ENCODE assay signal across 8 cellular contexts in the genomic region with DNA sequence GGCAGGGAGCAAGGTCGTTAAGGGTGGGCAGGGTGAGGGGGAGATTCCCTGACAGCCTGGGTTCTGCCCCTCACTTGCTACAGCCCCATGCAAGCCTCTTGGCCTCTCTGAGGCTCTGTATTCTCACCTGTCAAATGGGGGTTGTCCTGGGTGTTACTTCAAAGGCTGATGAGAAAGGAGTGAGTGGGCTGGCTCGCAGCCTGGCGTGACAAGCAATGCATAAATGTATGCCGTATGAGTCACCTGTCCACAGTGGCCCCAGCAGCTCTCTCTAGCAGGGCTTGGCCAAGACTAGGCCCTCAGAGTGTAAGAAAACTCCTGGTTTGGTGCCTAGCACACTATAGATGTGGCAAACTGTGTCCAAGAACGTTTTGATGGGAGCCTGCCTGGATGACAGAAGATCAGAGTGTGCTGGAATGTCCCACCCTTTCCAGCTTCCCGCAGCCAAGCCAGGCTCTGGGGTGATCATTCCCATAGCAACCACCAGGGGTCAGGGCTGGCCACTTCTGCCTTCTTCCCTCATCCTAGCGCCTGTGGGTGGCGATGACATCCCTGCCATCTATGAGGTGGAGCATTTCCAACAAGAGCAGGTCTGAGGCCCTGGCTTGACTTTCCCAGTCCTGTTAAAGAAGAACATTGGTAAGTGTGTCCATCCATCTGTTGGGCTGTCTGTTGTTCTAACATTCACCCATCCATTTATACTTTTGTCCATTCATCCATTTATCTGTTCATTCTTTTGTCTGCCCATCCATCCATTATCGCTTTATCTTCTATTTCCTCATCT. TPM values are rescaled to one million over a fixed set of nuclear protein-coding genes. Genes with fewer than 3 reads are reported as not detected.
A peak's percentile ranks its signal among the peaks of the same experiment; 100 is the strongest.
DNase-seq lines count a peak whose midpoint lies in the region; ATAC-seq and TF ChIP-seq lines count a peak whose summit lies in the region.

No MANE protein-coding gene starts in this region.

- TF ChIP-seq CTCF in KMS-11 (conservative IDR thresholded peaks at IDR 0.05; ENCODE audit: low read depth, low read length): peak; percentile 89
- peak; percentile 86 for TF ChIP-seq CTCF in RWPE2 (IDR thresholded peaks at IDR 0.05; ENCODE audit: poor library complexity, severe bottlenecking)
- TF ChIP-seq CTCF in parathyroid adenoma (IDR thresholded peaks at IDR 0.05): peak; percentile 91

- H2AFZ ChIP-seq in KMS-11 (ENCODE audit: low read depth): peak overlapping the region; percentile 52; the same call in 1 of the 2 replicates
- H2AFZ ChIP-seq in parathyroid adenoma: no peak overlapping the region

- H3K4me3 ChIP-seq in KMS-11 (IDR thresholded peaks at IDR 0.05; ENCODE audit: insufficient read depth, low read depth, low read length): no peak overlapping the region
- no peak overlapping the region for H3K4me3 ChIP-seq in RWPE2 (ENCODE audit: severe bottlenecking)
- no peak overlapping the region for H3K4me3 ChIP-seq in parathyroid adenoma (ENCODE audit: low read depth, low read length)

- peak overlapping the region; percentile 40 for H3K4me3 Mint-ChIP-seq in activated naive CD4-positive, alpha-beta T cell treated with anti-CD3 and anti-CD28 coated beads for 36 hours

- H3K27ac Mint-ChIP-seq in activated naive CD4-positive, alpha-beta T cell treated with anti-CD3 and anti-CD28 coated beads for 36 hours: peak overlapping the region; percentile 90

- H3K4me1 Mint-ChIP-seq in activated naive CD4-positive, alpha-beta T cell treated with anti-CD3 and anti-CD28 coated beads for 36 hours (ENCODE audit: low read depth): peaks cover 32% of the 10 kb centered on the region

- H3K9ac ChIP-seq in KMS-11 (no peak overlapping the region), parathyroid adenoma (no peak overlapping the region)

- peaks cover 7% of the 10 kb centered on the region for H3K9me3 Mint-ChIP-seq in activated naive CD4-positive, alpha-beta T cell treated with anti-CD3 and anti-CD28 coated beads for 36 hours

- ATAC-seq in GM21723 (IDR thresholded peaks at IDR 0.05; ENCODE audit: unreplicated experiment) (peak; percentile 75), RWPE2 (ENCODE audit: low read depth) (peak; percentile 86)

- no peaks in the 10 kb centered on the region for H3K27me3 Mint-ChIP-seq in activated naive CD4-positive, alpha-beta T cell treated with anti-CD3 and anti-CD28 coated beads for 36 hours (ENCODE audit: low read depth)

- H3K9me3 ChIP-seq in RWPE2 (ENCODE audit: severe bottlenecking) (no peaks in the 10 kb centered on the region), parathyroid adenoma (ENCODE audit: control insufficient read depth, low read length) (no peaks in the 10 kb centered on the region)

- H3K4me2 ChIP-seq in KMS-11 (peak overlapping the region; percentile 8; the same call in 1 of the 2 replicates), parathyroid adenoma (ENCODE audit: low read length) (no peak overlapping the region)

- intact Hi-C loops in activated naive CD4-positive, alpha-beta T cell treated with anti-CD3 and anti-CD28 coated beads for 36 hours (cut with micrococcal nuclease): loop anchor here (1.0 to 5.0 kb wide), 10 partner anchors 11 to 409 kb away; a partner anchor contains a TSS

- no peak overlapping the region for H3K27ac ChIP-seq in KMS-11
- peak overlapping the region; percentile 77 for H3K27ac ChIP-seq in RWPE2 (ENCODE audit: poor library complexity, severe bottlenecking)
- H3K27ac ChIP-seq in parathyroid adenoma: no peak overlapping the region

- CTCF ChIA-PET in activated naive CD4-positive, alpha-beta T cell treated with anti-CD3 and anti-CD28 coated beads for 36 hours (lab: Charles Lee): interaction anchor here (0.5 to 5.1 kb wide), 17 partner anchors 9 to 1096 kb away, joined by 3 to 94 read pairs (median 5); a partner anchor contains a TSS

- no peaks in the 10 kb centered on the region for H3K36me3 ChIP-seq in KMS-11 (ENCODE audit: insufficient read depth)
- H3K36me3 ChIP-seq in RWPE2 (ENCODE audit: low read depth): no peaks in the 10 kb centered on the region
- H3K36me3 ChIP-seq in parathyroid adenoma (ENCODE audit: control insufficient read depth, insufficient read depth, low read length): no peaks in the 10 kb centered on the region

- DNase-seq in G401 (ENCODE audit: low spot score) (peak; percentile 64), RWPE2 (ENCODE audit: low spot score) (peak; percentile 84), germinal center (ENCODE audit: low spot score) (peak; percentile 77), cortex of kidney (lab: John Stamatoyannopoulos, UW) (no peak)
- peak; percentile 89 for DNase-seq in activated naive CD4-positive, alpha-beta T cell treated with anti-CD3 and anti-CD28 coated beads for 36 hours

- no peaks in the 10 kb centered on the region for H4K20me1 ChIP-seq in KMS-11 (ENCODE audit: insufficient read depth)

- H3K27me3 ChIP-seq in KMS-11 (ENCODE audit: insufficient read depth, low read depth) (no peaks in the 10 kb centered on the region), RWPE2 (ENCODE audit: insufficient read depth, poor library complexity, severe bottlenecking) (no peaks in the 10 kb centered on the region), parathyroid adenoma (ENCODE audit: control insufficient read depth, insufficient read depth, low read length) (no peaks in the 10 kb centered on the region)

- H3K4me1 ChIP-seq in KMS-11 (ENCODE audit: low read depth, poor library complexity, severe bottlenecking) (peaks cover 10% of the 10 kb centered on the region), RWPE2 (ENCODE audit: insufficient read depth, poor library complexity, severe bottlenecking) (peaks cover 14% of the 10 kb centered on the region), parathyroid adenoma (no peaks in the 10 kb centered on the region)

- H3K36me3 Mint-ChIP-seq in activated naive CD4-positive, alpha-beta T cell treated with anti-CD3 and anti-CD28 coated beads for 36 hours (ENCODE audit: low read depth): no peaks in the 10 kb centered on the region

- H3K79me2 ChIP-seq in KMS-11 (ENCODE audit: insufficient read depth, low read depth) (no peaks in the 10 kb centered on the region), parathyroid adenoma (no peaks in the 10 kb centered on the region)

- in situ Hi-C loops in G401 (cut with HindIII; ENCODE audit: low sequenced_read_pairs): no loop called here

RNA-seq across cellular contexts. Expression of a gene that starts 37.2 kb away (rescaled TPM):
- total RNA-seq in G401 (2014; rRNA removed; shearing (Covaris generic)): 4.1 and 5.5 TPM in 2 replicates
- 1 to 10 TPM in 1 of 2 experiments, under 1 TPM in 1; 0.93 to 1.0 TPM for total RNA-seq in activated naive CD4-positive, alpha-beta T cell treated with anti-CD3 and anti-CD28 coated beads for 36 hours

RNA-seq across cellular contexts. Expression of a gene that starts 48.8 kb away (rescaled TPM):
- total RNA-seq in G401 (2014; rRNA removed; shearing (Covaris generic)): not detected in 2 replicates
- total RNA-seq in activated naive CD4-positive, alpha-beta T cell treated with anti-CD3 and anti-CD28 coated beads for 36 hours: 1 to 10 TPM; 1.0 to 1.2 TPM

RNA-seq across cellular contexts. Expression of a gene that starts 54.9 kb away (rescaled TPM):
- 25.0 and 26.7 TPM in 2 replicates for total RNA-seq in G401 (2014; rRNA removed; shearing (Covaris generic))
- total RNA-seq in activated naive CD4-positive, alpha-beta T cell treated with anti-CD3 and anti-CD28 coated beads for 36 hours: 1 to 10 TPM; 7.1 to 7.7 TPM
